12 cellular contexts compared by ENCODE assay signal in genomic region chr4:142408003-142408441, GRCh38.
DNase-seq lines count a peak whose midpoint lies in the region; ATAC-seq, FAIRE-seq and TF ChIP-seq lines count a peak whose summit lies in the region.
"Had no signal": no experiment of that assay in that cellular context is flagged by ENCODE, and none has a peak within 500 bp of the region (broad histone marks: within the 10 kb centered on the region; RNA-seq: fewer than 3 reads in every experiment).

No MANE protein-coding gene starts in this region.

- H3K9me3 ChIP-seq in osteoblast (ENCODE audit: low read depth, low read length) (no peaks in the 10 kb centered on the region), neural progenitor cell (ENCODE audit: low read depth) (no peaks in the 10 kb centered on the region), small intestine (ENCODE audit: control insufficient read depth, low read depth) (no peaks in the 10 kb centered on the region)

- no peak overlapping the region for H3K4me3 ChIP-seq in osteoblast (ENCODE audit: insufficient read depth, low read length)
- H3K4me3 ChIP-seq in neural progenitor cell: no peak overlapping the region
- no peak overlapping the region for H3K4me3 ChIP-seq in small intestine (ENCODE audit: low read depth in 1 of 2, low read length in 2 of 2)
- H3K4me3 ChIP-seq: skin epidermis had no signal

- H3K27ac Mint-ChIP-seq in activated CD4-positive, alpha-beta T cell treated with anti-CD3 and anti-CD28 coated beads for 36 hours: peak overlapping the region; percentile 92
- H3K27ac Mint-ChIP-seq in neural progenitor cell: no peak overlapping the region
- H3K27ac Mint-ChIP-seq: memory B cell had no signal

- H3K4me2 ChIP-seq in osteoblast (ENCODE audit: insufficient read depth, low read length): peak overlapping the region; percentile 27
- no peak overlapping the region for H3K4me2 ChIP-seq in neural progenitor cell

- H3K27ac ChIP-seq in osteoblast (ENCODE audit: low read depth, low read length) (peak overlapping the region; percentile 91), neural progenitor cell (no peak overlapping the region), small intestine (ENCODE audit: low read depth in 1 of 2, low read length in 1 of 2) (no peak overlapping the region)

- peak; percentile 3 for ATAC-seq in activated CD4-positive, alpha-beta T cell treated with anti-CD3 and anti-CD28 coated beads for 36 hours

- no peak for DNase-seq in activated CD4-positive, alpha-beta T cell treated with anti-CD3 and anti-CD28 coated beads for 36 hours
- no peak for DNase-seq in activated CD4-positive, alpha-beta T cell treated with anti-CD3 and anti-CD28 coated beads for 48 hours
- DNase-seq in RPMI7951 (ENCODE audit: low read depth) (peak; percentile 45), dermis blood vessel endothelial cell (peak; percentile 24), osteoblast (ENCODE audit: insufficient read length, low spot score, missing footprints) (no peak), neural progenitor cell (ENCODE audit: low spot score) (no peak), DMS153 (lab: John Stamatoyannopoulos, UW) (no peak), small intestine (no peak)
- DNase-seq: NCI-H510A treated with DMSO at 0.1 percent for 48 hours had no signal

- peak overlapping the region; percentile 5 for H3K4me3 Mint-ChIP-seq in activated CD4-positive, alpha-beta T cell treated with anti-CD3 and anti-CD28 coated beads for 36 hours
- no peak overlapping the region for H3K4me3 Mint-ChIP-seq in neural progenitor cell
- H3K4me3 Mint-ChIP-seq: memory B cell had no signal

- H3K79me2 ChIP-seq in osteoblast (ENCODE audit: insufficient read depth, low read length): no peaks in the 10 kb centered on the region
- H3K79me2 ChIP-seq in neural progenitor cell (ENCODE audit: low read depth): no peaks in the 10 kb centered on the region

- intact Hi-C loops in activated CD4-positive, alpha-beta T cell treated with anti-CD3 and anti-CD28 coated beads for 36 hours (cut with DNase I, micrococcal nuclease): loop anchor here in 1 of 2 experiments (5.0 to 10.0 kb wide), 5 partner anchors 136 to 1104 kb away; partner anchors contain the start of genes SMARCA5 and USP38

- no peaks in the 10 kb centered on the region for H3F3A ChIP-seq in neural progenitor cell (ENCODE audit: low read depth)

- no peaks in the 10 kb centered on the region for H4K20me1 ChIP-seq in osteoblast (ENCODE audit: insufficient read depth, low read length)
- H4K20me1 ChIP-seq in neural progenitor cell (ENCODE audit: low read depth): no peaks in the 10 kb centered on the region

- POLR2A ChIA-PET in activated CD4-positive, alpha-beta T cell treated with anti-CD3 and anti-CD28 coated beads for 36 hours (lab: Charles Lee): interaction anchor here (0.7 to 6.1 kb wide), 5 partner anchors 9 to 444 kb away, joined by 3 to 79 read pairs (median 6); no protein-coding TSS in a partner anchor

- CTCF ChIA-PET in activated CD4-positive, alpha-beta T cell treated with anti-CD3 and anti-CD28 coated beads for 36 hours (lab: Charles Lee): interaction anchor here (0.6 to 4.2 kb wide), 11 partner anchors 9 to 417 kb away, joined by 3 to 39 read pairs (median 4); no protein-coding TSS in a partner anchor

- H3K36me3 ChIP-seq in osteoblast (ENCODE audit: insufficient read depth, low read length): no peaks in the 10 kb centered on the region
- no peaks in the 10 kb centered on the region for H3K36me3 ChIP-seq in neural progenitor cell
- no peaks in the 10 kb centered on the region for H3K36me3 ChIP-seq in small intestine (ENCODE audit: control insufficient read depth in 2 of 2, insufficient read depth in 2 of 2, low read length in 2 of 2)

- FAIRE-seq in small intestine (lab: Jason Lieb, UNC): no peak

- H3K27me3 ChIP-seq in osteoblast (ENCODE audit: insufficient read depth, low read length) (no peaks in the 10 kb centered on the region), neural progenitor cell (no peaks in the 10 kb centered on the region), small intestine (ENCODE audit: control insufficient read depth in 2 of 2, insufficient read depth in 2 of 2, low read length in 2 of 2) (no peaks in the 10 kb centered on the region)

- H3K4me1 Mint-ChIP-seq in activated CD4-positive, alpha-beta T cell treated with anti-CD3 and anti-CD28 coated beads for 36 hours: peaks cover 66% of the 10 kb centered on the region
- peaks cover 34% of the 10 kb centered on the region for H3K4me1 Mint-ChIP-seq in neural progenitor cell

- peaks cover 9% of the 10 kb centered on the region for H3K36me3 Mint-ChIP-seq in activated CD4-positive, alpha-beta T cell treated with anti-CD3 and anti-CD28 coated beads for 36 hours (ENCODE audit: low read depth)
- no peaks in the 10 kb centered on the region for H3K36me3 Mint-ChIP-seq in neural progenitor cell
- H3K36me3 Mint-ChIP-seq: memory B cell had no signal

- TF ChIP-seq CTCF in osteoblast (IDR thresholded peaks at IDR 0.05; ENCODE audit: extremely low read depth, low read depth, low read length) (no peak), neural progenitor cell (IDR thresholded peaks at IDR 0.05) (no peak)

- WGBS in small intestine, 3 donors: 86 to 88% (median 86%) methylated on average over 5 of the region's 5 CpGs

- H3K27me3 Mint-ChIP-seq in activated CD4-positive, alpha-beta T cell treated with anti-CD3 and anti-CD28 coated beads for 36 hours: no peaks in the 10 kb centered on the region
- no peaks in the 10 kb centered on the region for H3K27me3 Mint-ChIP-seq in neural progenitor cell (ENCODE audit: insufficient read depth, low read depth)
- H3K27me3 Mint-ChIP-seq: memory B cell had no signal

- H3K9ac ChIP-seq in neural progenitor cell: no peak overlapping the region

- H3K4me1 ChIP-seq in osteoblast (ENCODE audit: insufficient read depth, low read length) (peaks cover 42% of the 10 kb centered on the region), neural progenitor cell (peaks cover 20% of the 10 kb centered on the region), small intestine (ENCODE audit: control insufficient read depth in 2 of 2, insufficient read depth in 1 of 2, low read depth in 1 of 2, low read length in 1 of 2) (peaks cover 0 to 5% of the 10 kb centered on the region in 2 donors)

- H3K9me3 Mint-ChIP-seq in activated CD4-positive, alpha-beta T cell treated with anti-CD3 and anti-CD28 coated beads for 36 hours (ENCODE audit: low read depth): no peaks in the 10 kb centered on the region
- H3K9me3 Mint-ChIP-seq in neural progenitor cell: no peaks in the 10 kb centered on the region
- H3K9me3 Mint-ChIP-seq: memory B cell; T-helper 1 cell treated with Interleukin-12 subunit alpha and Interleukin-12 subunit beta and Interleukin-4 antibody, amounts not matched to agents 30 μg/mL and 1 μg/mL, for 36 hours had no signal

- H2AFZ ChIP-seq in osteoblast (ENCODE audit: low read length) (no peak overlapping the region), neural progenitor cell (replicated peaks) (no peak overlapping the region)

Comparison
In these comparisons a context has a peak if more than half of its experiments do, and no peak if none do; other contexts are left out.
1. DNase-seq: peak in RPMI7951 (single experiment) and dermis blood vessel endothelial cell (single experiment); none in activated CD4-positive, alpha-beta T cell treated with anti-CD3 and anti-CD28 coated beads for 36 hours (single experiment), activated CD4-positive, alpha-beta T cell treated with anti-CD3 and anti-CD28 coated beads for 48 hours (single experiment), osteoblast (single experiment), neural progenitor cell (single experiment), DMS153 (single experiment) and small intestine (single experiment).